29 cellular contexts compared by ENCODE assay signal in genomic region chr10:96497391-96497790, GRCh38. TPM values are rescaled to one million over a fixed set of nuclear protein-coding genes. Genes with fewer than 3 reads are reported as not detected.
"Had no signal": no experiment of that assay in that cellular context is flagged by ENCODE, and none has a peak within 500 bp of the region (broad histone marks: within the 10 kb centered on the region; RNA-seq: fewer than 3 reads in every experiment).

No MANE protein-coding gene starts in this region.

- ATAC-seq: activated CD8-positive, alpha-beta T cell treated with anti-CD3 and anti-CD28 coated beads, Interleukin-2, amount 10 ng/mL, durations not matched to agents 7 days and 5 days; activated T-cell treated with anti-CD3 and anti-CD28 coated beads, Interleukin-2, amount 50 U/mL, for 4 hours; Panc1 had no signal

- H3K27ac Mint-ChIP-seq: activated CD4-positive, alpha-beta T cell treated with anti-CD3 and anti-CD28 coated beads, Interleukin-2, amount 10 ng/mL, durations not matched to agents 24 days and 14 days; activated CD8-positive, alpha-beta T cell treated with anti-CD3 and anti-CD28 coated beads, Interleukin-2, amount 10 ng/mL, durations not matched to agents 7 days and 5 days; activated naive CD8-positive, alpha-beta T cell treated with anti-CD3 and anti-CD28 coated beads for 36 hours; activated T-helper 1 cell treated with anti-CD3 and anti-CD28 coated beads, Interleukin-12 subunit alpha, Interleukin-12 subunit beta, Interleukin-2, Interleukin-4 antibody, amounts not matched to agents 30 ng/mL and 10 ng/mL and 1 ng/mL, durations not matched to agents 14 hours and 24 hours and 36 hours; IgD-negative memory B cell had no signal

- H3K4me1 Mint-ChIP-seq: activated CD4-positive, alpha-beta T cell treated with anti-CD3 and anti-CD28 coated beads, Interleukin-2, amount 10 ng/mL, durations not matched to agents 24 days and 14 days; activated naive CD8-positive, alpha-beta T cell treated with anti-CD3 and anti-CD28 coated beads for 36 hours; IgD-negative memory B cell had no signal

- H3K4me3 Mint-ChIP-seq: activated CD4-positive, alpha-beta T cell treated with anti-CD3 and anti-CD28 coated beads, Interleukin-2, amount 10 ng/mL, durations not matched to agents 24 days and 14 days; activated CD8-positive, alpha-beta T cell treated with anti-CD3 and anti-CD28 coated beads, Interleukin-2, amount 10 ng/mL, durations not matched to agents 7 days and 5 days; activated naive CD8-positive, alpha-beta T cell treated with anti-CD3 and anti-CD28 coated beads for 36 hours; activated T-cell treated with anti-CD3 and anti-CD28 coated beads, Interleukin-2, amount 50 U/mL, for 4 hours; activated T-helper 1 cell treated with anti-CD3 and anti-CD28 coated beads, Interleukin-12 subunit alpha, Interleukin-12 subunit beta, Interleukin-2, Interleukin-4 antibody, amounts not matched to agents 30 ng/mL and 10 ng/mL and 1 ng/mL, durations not matched to agents 14 hours and 24 hours and 36 hours; IgD-negative memory B cell had no signal

- H3K9me3 Mint-ChIP-seq: activated CD4-positive, alpha-beta T cell treated with anti-CD3 and anti-CD28 coated beads, Interleukin-2, amount 10 ng/mL, durations not matched to agents 24 days and 14 days; activated naive CD8-positive, alpha-beta T cell treated with anti-CD3 and anti-CD28 coated beads for 36 hours; activated T-cell treated with anti-CD3 and anti-CD28 coated beads, Interleukin-2, amount 50 U/mL, for 4 hours; activated T-helper 1 cell treated with anti-CD3 and anti-CD28 coated beads, Interleukin-12 subunit alpha, Interleukin-12 subunit beta, Interleukin-2, Interleukin-4 antibody, amounts not matched to agents 30 ng/mL and 10 ng/mL and 1 ng/mL, durations not matched to agents 14 hours and 24 hours and 36 hours had no signal

- H3K9me3 ChIP-seq: SJCRH30 had no signal

- H3K27me3 ChIP-seq: cardiac muscle cell, SJCRH30 had no signal

- H3K36me3 Mint-ChIP-seq: activated naive CD8-positive, alpha-beta T cell treated with anti-CD3 and anti-CD28 coated beads for 36 hours had no signal

- H3K4me1 ChIP-seq: SJCRH30 had no signal

- H3K27ac ChIP-seq: cardiac muscle cell, SJCRH30, SK-N-MC, WERI-Rb-1 had no signal

- H3K4me3 ChIP-seq: cardiac muscle cell, SJCRH30, SK-N-MC had no signal

- DNase-seq: activated CD4-positive, alpha-beta T cell treated with anti-CD3 and anti-CD28 coated beads for 1 hour; activated CD4-positive, alpha-beta T cell treated with anti-CD3 and anti-CD28 coated beads, Interleukin-2, amount 10 ng/mL, durations not matched to agents 24 days and 14 days; activated CD4-positive, alpha-beta T cell treated with anti-CD3 and anti-CD28 coated beads, Interleukin-2, amount 50 U/mL, for 48 hours; activated CD4-positive, CD25-positive, alpha-beta regulatory T cell; activated CD8-positive, alpha-beta T cell treated with anti-CD3 and anti-CD28 coated beads, Interleukin-2, amount 10 ng/mL, durations not matched to agents 7 days and 5 days; activated effector memory CD4-positive, alpha-beta T cell treated with Interleukin-2 at 50 U/mL for 16 hours; activated naive CD4-positive, alpha-beta T cell treated with anti-CD3 and anti-CD28 coated beads, Interleukin-2, amount 50 U/mL, for 16 hours; activated naive CD8-positive, alpha-beta T cell treated with anti-CD3 and anti-CD28 coated beads for 36 hours; activated T-cell treated with anti-CD3 and anti-CD28 coated beads for 4 hours; activated T-cell treated with anti-CD3 and anti-CD28 coated beads, Interleukin-2, amount 50 U/mL, for 4 hours; amniotic stem cell; aorta; KBM-7; NCI-H1105; NCI-H1417 treated with DMSO at 0.1 percent for 48 hours; NCI-H187; NCI-H2081; NCI-H510A; NCI-H526 treated with DMSO at 0.1 percent for 48 hours; SHP77; SJCRH30; T1000; WERI-Rb-1 had no signal

- H3K36me3 ChIP-seq: cardiac muscle cell, SJCRH30, WERI-Rb-1 had no signal

RNA-seq across cellular contexts. Expression of gene TLL2, which starts 16.3 kb away (rescaled TPM):
- total RNA-seq: activated CD4-positive, alpha-beta T cell treated with anti-CD3 and anti-CD28 coated beads, Interleukin-2, amount 10 ng/mL, durations not matched to agents 24 days and 14 days; activated T-cell treated with anti-CD3 and anti-CD28 coated beads, Interleukin-2, amount 50 U/mL, for 4 hours; activated T-helper 1 cell treated with anti-CD3 and anti-CD28 coated beads, Interleukin-12 subunit alpha, Interleukin-12 subunit beta, Interleukin-2, Interleukin-4 antibody, amounts not matched to agents 30 ng/mL and 10 ng/mL and 1 ng/mL, durations not matched to agents 14 hours and 24 hours and 36 hours; MCF 10A had no signal
- polyA plus RNA-seq: aorta had no signal
